ENCODE assay signal across 1 cellular context in genomic region chr2:178450574-178451429, GRCh38.
TF ChIP-seq lines count a peak whose summit lies in the region.

TSS of gene PJVK (plus strand) at chr2:178451378. CDS start at chr2:178453410, 2,032 bp downstream.
TSS of gene PRKRA (minus strand) at chr2:178451175. CDS start at chr2:178451030, 145 bp downstream.

TF ChIP-seq in K562, 482 proteins besides CTCF, POLR2A, EP300 and RAD21 (continued from another document and continues in another):
- TF ChIP-seq, protein P1, sequence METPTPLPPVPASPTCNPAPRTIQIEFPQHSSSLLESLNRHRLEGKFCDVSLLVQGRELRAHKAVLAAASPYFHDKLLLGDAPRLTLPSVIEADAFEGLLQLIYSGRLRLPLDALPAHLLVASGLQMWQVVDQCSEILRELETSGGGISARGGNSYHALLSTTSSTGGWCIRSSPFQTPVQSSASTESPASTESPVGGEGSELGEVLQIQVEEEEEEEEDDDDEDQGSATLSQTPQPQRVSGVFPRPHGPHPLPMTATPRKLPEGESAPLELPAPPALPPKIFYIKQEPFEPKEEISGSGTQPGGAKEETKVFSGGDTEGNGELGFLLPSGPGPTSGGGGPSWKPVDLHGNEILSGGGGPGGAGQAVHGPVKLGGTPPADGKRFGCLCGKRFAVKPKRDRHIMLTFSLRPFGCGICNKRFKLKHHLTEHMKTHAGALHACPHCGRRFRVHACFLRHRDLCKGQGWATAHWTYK (CRISPR knock-in tag; IDR thresholded peaks at IDR 0.05): peak; percentile 81
- TF ChIP-seq ATF1 (CRISPR knock-in tag; IDR thresholded peaks at IDR 0.05): peak; percentile 33; the same call in 1 of the 2 replicates
- TF ChIP-seq ATF1 (tag; IDR thresholded peaks at IDR 0.05): peak; percentile 88
- TF ChIP-seq ZNF561 (CRISPR knock-in tag; conservative IDR thresholded peaks at IDR 0.05): no peak
- TF ChIP-seq ETV5 (CRISPR knock-in tag; IDR thresholded peaks at IDR 0.05; ENCODE audit: low read depth): peak; percentile 50; the same call in 1 of the 2 replicates
- TF ChIP-seq ARID3B (CRISPR knock-in tag; IDR thresholded peaks at IDR 0.05; ENCODE audit: borderline replicate concordance): no peak
- TF ChIP-seq NFATC3 (IDR thresholded peaks at IDR 0.05): no peak
- TF ChIP-seq BHLHE40 (IDR thresholded peaks at IDR 0.05; ENCODE audit: low read length): peak; percentile 15; the same call in 1 of the 2 replicates
- TF ChIP-seq ZNF76 (CRISPR knock-in tag; IDR thresholded peaks at IDR 0.05; ENCODE audit: borderline replicate concordance): peak; percentile 82; the same call in 1 of the 2 replicates
- 0 out of 2 replicates have a peak, but pooled peaks have one; percentile 39 for TF ChIP-seq ZEB2 (IDR thresholded peaks at IDR 0.05)
- TF ChIP-seq MEF2D (tag; conservative IDR thresholded peaks at IDR 0.05; ENCODE audit: low read depth): no peak
- TF ChIP-seq MAZ (CRISPR knock-in tag; conservative IDR thresholded peaks at IDR 0.05 in 1 of 2, IDR thresholded peaks at IDR 0.05 in 1 of 2): peak; percentile 96 to 99
- TF ChIP-seq POLR2AphosphoS2 (IDR thresholded peaks at IDR 0.05; ENCODE audit: low read length): peak; percentile 73; the same call in 1 of the 2 replicates
- no peak for TF ChIP-seq JUN (IDR thresholded peaks at IDR 0.05; ENCODE audit: borderline replicate concordance, low read depth, low read length)
- TF ChIP-seq JUN (CRISPR knock-in tag; IDR thresholded peaks at IDR 0.05; ENCODE audit: borderline replicate concordance): 0 out of 2 replicates have a peak, but pooled peaks have one; percentile 78
- no peak for TF ChIP-seq CEBPZ (IDR thresholded peaks at IDR 0.05; ENCODE audit: borderline replicate concordance, low read depth, low read length)
- TF ChIP-seq THRB (CRISPR knock-in tag; conservative IDR thresholded peaks at IDR 0.05): no peak
- no peak for TF ChIP-seq TFAM (CRISPR knock-in tag; conservative IDR thresholded peaks at IDR 0.05)
- TF ChIP-seq NR3C1 (CRISPR knock-in tag; IDR thresholded peaks at IDR 0.05): no peak
- 0 out of 2 replicates have a peak, but pooled peaks have one; percentile 32 for TF ChIP-seq ELF4 (CRISPR knock-in tag; IDR thresholded peaks at IDR 0.05)
- TF ChIP-seq ZNF253 (CRISPR knock-in tag; conservative IDR thresholded peaks at IDR 0.05): no peak
- TF ChIP-seq NR2F6 (CRISPR knock-in tag; IDR thresholded peaks at IDR 0.05): no peak
- TF ChIP-seq ZNF212 (CRISPR knock-in tag; IDR thresholded peaks at IDR 0.05): no peak
- TF ChIP-seq RFX7 (CRISPR knock-in tag; IDR thresholded peaks at IDR 0.05): no peak
- TF ChIP-seq, protein P2, sequence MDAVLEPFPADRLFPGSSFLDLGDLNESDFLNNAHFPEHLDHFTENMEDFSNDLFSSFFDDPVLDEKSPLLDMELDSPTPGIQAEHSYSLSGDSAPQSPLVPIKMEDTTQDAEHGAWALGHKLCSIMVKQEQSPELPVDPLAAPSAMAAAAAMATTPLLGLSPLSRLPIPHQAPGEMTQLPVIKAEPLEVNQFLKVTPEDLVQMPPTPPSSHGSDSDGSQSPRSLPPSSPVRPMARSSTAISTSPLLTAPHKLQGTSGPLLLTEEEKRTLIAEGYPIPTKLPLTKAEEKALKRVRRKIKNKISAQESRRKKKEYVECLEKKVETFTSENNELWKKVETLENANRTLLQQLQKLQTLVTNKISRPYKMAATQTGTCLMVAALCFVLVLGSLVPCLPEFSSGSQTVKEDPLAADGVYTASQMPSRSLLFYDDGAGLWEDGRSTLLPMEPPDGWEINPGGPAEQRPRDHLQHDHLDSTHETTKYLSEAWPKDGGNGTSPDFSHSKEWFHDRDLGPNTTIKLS (IDR thresholded peaks at IDR 0.05; ENCODE audit: borderline replicate concordance, low read depth): peak; percentile 79
- TF ChIP-seq BDP1 (IDR thresholded peaks at IDR 0.05; ENCODE audit: insufficient read depth, insufficient read length): no peak
- 0 out of 2 replicates have a peak, but pooled peaks have one; percentile 30 for TF ChIP-seq ZNF316 (IDR thresholded peaks at IDR 0.05)
- peak; percentile 89 for TF ChIP-seq RBBP5 (IDR thresholded peaks at IDR 0.05; ENCODE audit: borderline replicate concordance, insufficient read depth, low read length, poor library complexity, severe bottlenecking)
- TF ChIP-seq, protein P3, sequence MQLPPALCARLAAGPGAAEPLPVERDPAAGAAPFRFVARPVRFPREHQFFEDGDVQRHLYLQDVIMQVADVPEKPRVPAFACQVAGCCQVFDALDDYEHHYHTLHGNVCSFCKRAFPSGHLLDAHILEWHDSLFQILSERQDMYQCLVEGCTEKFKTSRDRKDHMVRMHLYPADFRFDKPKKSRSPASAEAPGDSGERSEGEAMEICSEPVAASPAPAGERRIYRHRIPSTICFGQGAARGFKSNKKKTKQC (CRISPR knock-in tag; IDR thresholded peaks at IDR 0.05): peak; percentile 83; the same call in 1 of the 2 replicates
- peak; percentile 57 for TF ChIP-seq KLF13 (tag; IDR thresholded peaks at IDR 0.05; ENCODE audit: borderline replicate concordance, low read depth)
- TF ChIP-seq ZBED1 (IDR thresholded peaks at IDR 0.05): peak; percentile 60
- TF ChIP-seq SREBF1 (IDR thresholded peaks at IDR 0.05; ENCODE audit: borderline replicate concordance, low read depth, low read length): no peak
- no peak for TF ChIP-seq MCM2 (IDR thresholded peaks at IDR 0.05; ENCODE audit: low read depth)
- TF ChIP-seq ILK (tag; IDR thresholded peaks at IDR 0.05; ENCODE audit: borderline replicate concordance, low read depth): no peak
- TF ChIP-seq ZNF384 (IDR thresholded peaks at IDR 0.05; ENCODE audit: low read depth, low read length): no peak
- TF ChIP-seq ZNF584 (CRISPR knock-in tag; IDR thresholded peaks at IDR 0.05; ENCODE audit: low read depth): 0 out of 2 replicates have a peak, but pooled peaks have one; percentile 46
- TF ChIP-seq DNMT1 (IDR thresholded peaks at IDR 0.05): no peak
- TF ChIP-seq TAF1 (IDR thresholded peaks at IDR 0.05; ENCODE audit: control insufficient read depth, extremely low read depth, insufficient read depth, low read length, severe bottlenecking): peak; percentile 75
- TF ChIP-seq, protein P4, sequence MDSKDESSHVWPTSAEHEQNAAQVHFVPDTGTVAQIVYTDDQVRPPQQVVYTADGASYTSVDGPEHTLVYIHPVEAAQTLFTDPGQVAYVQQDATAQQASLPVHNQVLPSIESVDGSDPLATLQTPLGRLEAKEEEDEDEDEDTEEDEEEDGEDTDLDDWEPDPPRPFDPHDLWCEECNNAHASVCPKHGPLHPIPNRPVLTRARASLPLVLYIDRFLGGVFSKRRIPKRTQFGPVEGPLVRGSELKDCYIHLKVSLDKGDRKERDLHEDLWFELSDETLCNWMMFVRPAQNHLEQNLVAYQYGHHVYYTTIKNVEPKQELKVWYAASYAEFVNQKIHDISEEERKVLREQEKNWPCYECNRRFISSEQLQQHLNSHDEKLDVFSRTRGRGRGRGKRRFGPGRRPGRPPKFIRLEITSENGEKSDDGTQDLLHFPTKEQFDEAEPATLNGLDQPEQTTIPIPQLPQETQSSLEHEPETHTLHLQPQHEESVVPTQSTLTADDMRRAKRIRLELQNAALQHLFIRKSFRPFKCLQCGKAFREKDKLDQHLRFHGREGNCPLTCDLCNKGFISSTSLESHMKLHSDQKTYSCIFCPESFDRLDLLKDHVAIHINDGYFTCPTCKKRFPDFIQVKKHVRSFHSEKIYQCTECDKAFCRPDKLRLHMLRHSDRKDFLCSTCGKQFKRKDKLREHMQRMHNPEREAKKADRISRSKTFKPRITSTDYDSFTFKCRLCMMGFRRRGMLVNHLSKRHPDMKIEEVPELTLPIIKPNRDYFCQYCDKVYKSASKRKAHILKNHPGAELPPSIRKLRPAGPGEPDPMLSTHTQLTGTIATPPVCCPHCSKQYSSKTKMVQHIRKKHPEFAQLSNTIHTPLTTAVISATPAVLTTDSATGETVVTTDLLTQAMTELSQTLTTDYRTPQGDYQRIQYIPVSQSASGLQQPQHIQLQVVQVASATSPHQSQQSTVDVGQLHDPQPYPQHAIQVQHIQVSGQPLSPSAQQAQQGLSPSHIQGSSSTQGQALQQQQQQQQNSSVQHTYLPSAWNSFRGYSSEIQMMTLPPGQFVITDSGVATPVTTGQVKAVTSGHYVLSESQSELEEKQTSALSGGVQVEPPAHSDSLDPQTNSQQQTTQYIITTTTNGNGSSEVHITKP (IDR thresholded peaks at IDR 0.05; ENCODE audit: partially characterized antibody): peak; percentile 82
- no peak for TF ChIP-seq PURB (CRISPR knock-in tag; IDR thresholded peaks at IDR 0.05; ENCODE audit: low read depth)
- TF ChIP-seq NR4A1 (CRISPR knock-in tag; IDR thresholded peaks at IDR 0.05): peak; percentile 73; the same call in 1 of the 2 replicates
- peak; percentile 53; the same call in 1 of the 2 replicates for TF ChIP-seq NR4A1 (tag; IDR thresholded peaks at IDR 0.05)
- 0 out of 2 replicates have a peak, but pooled peaks have one; percentile 59 for TF ChIP-seq ZBTB49 (CRISPR knock-in tag; IDR thresholded peaks at IDR 0.05; ENCODE audit: borderline replicate concordance)
- TF ChIP-seq, protein P5, sequence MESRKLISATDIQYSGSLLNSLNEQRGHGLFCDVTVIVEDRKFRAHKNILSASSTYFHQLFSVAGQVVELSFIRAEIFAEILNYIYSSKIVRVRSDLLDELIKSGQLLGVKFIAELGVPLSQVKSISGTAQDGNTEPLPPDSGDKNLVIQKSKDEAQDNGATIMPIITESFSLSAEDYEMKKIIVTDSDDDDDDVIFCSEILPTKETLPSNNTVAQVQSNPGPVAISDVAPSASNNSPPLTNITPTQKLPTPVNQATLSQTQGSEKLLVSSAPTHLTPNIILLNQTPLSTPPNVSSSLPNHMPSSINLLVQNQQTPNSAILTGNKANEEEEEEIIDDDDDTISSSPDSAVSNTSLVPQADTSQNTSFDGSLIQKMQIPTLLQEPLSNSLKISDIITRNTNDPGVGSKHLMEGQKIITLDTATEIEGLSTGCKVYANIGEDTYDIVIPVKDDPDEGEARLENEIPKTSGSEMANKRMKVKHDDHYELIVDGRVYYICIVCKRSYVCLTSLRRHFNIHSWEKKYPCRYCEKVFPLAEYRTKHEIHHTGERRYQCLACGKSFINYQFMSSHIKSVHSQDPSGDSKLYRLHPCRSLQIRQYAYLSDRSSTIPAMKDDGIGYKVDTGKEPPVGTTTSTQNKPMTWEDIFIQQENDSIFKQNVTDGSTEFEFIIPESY (CRISPR knock-in tag; IDR thresholded peaks at IDR 0.05): no peak; the same call in none of the 2 replicates
- peak; percentile 98 for TF ChIP-seq POLR2G (IDR thresholded peaks at IDR 0.05; ENCODE audit: low read depth, low read length)
- peak; percentile 56; the same call in 1 of the 2 replicates for TF ChIP-seq NR1H2 (CRISPR knock-in tag; IDR thresholded peaks at IDR 0.05)
